Comparison of ENCODE assay signal across 8 cellular contexts in genomic region chr11:22626573-22627239, GRCh38. TPM values are rescaled to one million over a fixed set of nuclear protein-coding genes. Genes with fewer than 3 reads are reported as not detected.
DNase-seq lines count a peak whose midpoint lies in the region; ATAC-seq and TF ChIP-seq lines count a peak whose summit lies in the region.

No MANE protein-coding gene starts in this region.

- H3K27ac ChIP-seq in left ventricle myocardium inferior (replicated peaks) (peak overlapping the region; percentile 93), lower lobe of right lung (peak overlapping the region; percentile 96)

- TF ChIP-seq CTCF in left ventricle myocardium inferior (IDR thresholded peaks at IDR 0.05; ENCODE audit: borderline replicate concordance) (no peak), lower lobe of right lung (IDR thresholded peaks at IDR 0.05) (no peak), mucosa of descending colon (IDR thresholded peaks at IDR 0.05) (no peak), CD14-positive monocyte (IDR thresholded peaks at IDR 0.05) (no peak)

- no peaks in the 10 kb centered on the region for H3K9me3 Mint-ChIP-seq in activated CD4-positive, alpha-beta memory T cell treated with anti-CD3 and anti-CD28 coated beads, Interleukin-2, amount 10 ng/mL, durations not matched to agents 7 days and 5 days
- H3K9me3 Mint-ChIP-seq in CD14-positive monocyte = peaks cover 0 to under 1% (median 0%) of the 10 kb centered on the region in 7 donors

- peaks cover 28% of the 10 kb centered on the region for H3K4me1 ChIP-seq in left ventricle myocardium inferior
- peaks cover 18% of the 10 kb centered on the region for H3K4me1 ChIP-seq in lower lobe of right lung
- peaks cover 7% of the 10 kb centered on the region for H3K4me1 ChIP-seq in mucosa of descending colon (ENCODE audit: low read depth)

- H3K36me3 ChIP-seq in left ventricle myocardium inferior = no peaks in the 10 kb centered on the region
- H3K36me3 ChIP-seq in lower lobe of right lung = no peaks in the 10 kb centered on the region
- H3K36me3 ChIP-seq in mucosa of descending colon (ENCODE audit: low read depth) = no peaks in the 10 kb centered on the region

- H3K9me3 ChIP-seq in left ventricle myocardium inferior (replicated peaks) (no peaks in the 10 kb centered on the region), lower lobe of right lung (no peaks in the 10 kb centered on the region), mucosa of descending colon (no peaks in the 10 kb centered on the region)

- H3K27ac Mint-ChIP-seq in activated CD4-positive, alpha-beta memory T cell treated with anti-CD3 and anti-CD28 coated beads, Interleukin-2, amount 10 ng/mL, durations not matched to agents 7 days and 5 days = no peak overlapping the region
- H3K27ac Mint-ChIP-seq in CD14-positive monocyte = peak overlapping the region in 3 of 7 donors; percentile 97 to 99 (median 98)

- peaks cover 24% of the 10 kb centered on the region for H3K4me1 Mint-ChIP-seq in activated CD4-positive, alpha-beta memory T cell treated with anti-CD3 and anti-CD28 coated beads, Interleukin-2, amount 10 ng/mL, durations not matched to agents 7 days and 5 days
- H3K4me1 Mint-ChIP-seq in CD14-positive monocyte = peaks cover 18% of the 10 kb centered on the region

- POLR2A ChIA-PET in activated CD4-positive, alpha-beta memory T cell treated with anti-CD3 and anti-CD28 coated beads, Interleukin-2, amount 10 ng/mL, durations not matched to agents 7 days and 5 days (lab: Charles Lee) = interaction anchor here (1.8 to 2.6 kb wide), 2 partner anchors 31 to 203 kb away, joined by 6 to 23 read pairs; partner anchors contain the start of gene SVIP

- peak overlapping the region; percentile 7 for H3K4me3 Mint-ChIP-seq in activated CD4-positive, alpha-beta memory T cell treated with anti-CD3 and anti-CD28 coated beads, Interleukin-2, amount 10 ng/mL, durations not matched to agents 7 days and 5 days
- H3K4me3 Mint-ChIP-seq in CD14-positive monocyte = no peak overlapping the region

- CTCF ChIA-PET in activated CD4-positive, alpha-beta memory T cell treated with anti-CD3 and anti-CD28 coated beads, Interleukin-2, amount 10 ng/mL, durations not matched to agents 7 days and 5 days (lab: Charles Lee) = interaction anchor here (1.1 to 1.7 kb wide), 2 partner anchors 202 to 203 kb away, joined by 6 to 7 read pairs; partner anchors contain the start of gene SVIP

- intact Hi-C loops in left ventricle myocardium inferior (cut with micrococcal nuclease) (no loop called here), Right ventricle myocardium inferior (cut with DNase I) (loop anchor here (5.0 kb wide), 1 partner anchor 201 kb away; the partner anchor contains the start of gene SVIP), lower lobe of right lung (cut with DNase I) (no loop called here), mucosa of descending colon (cut with DNase I, micrococcal nuclease) (no loop called here), CD14-positive monocyte (cut with micrococcal nuclease) (no loop called here)

- H3K36me3 Mint-ChIP-seq in activated CD4-positive, alpha-beta memory T cell treated with anti-CD3 and anti-CD28 coated beads, Interleukin-2, amount 10 ng/mL, durations not matched to agents 7 days and 5 days (ENCODE audit: low read depth) = peaks cover 13% of the 10 kb centered on the region
- peaks cover 0 to 1% of the 10 kb centered on the region in 2 donors for H3K36me3 Mint-ChIP-seq in CD14-positive monocyte

- no peaks in the 10 kb centered on the region for H3K27me3 Mint-ChIP-seq in activated CD4-positive, alpha-beta memory T cell treated with anti-CD3 and anti-CD28 coated beads, Interleukin-2, amount 10 ng/mL, durations not matched to agents 7 days and 5 days
- no peaks in the 10 kb centered on the region for H3K27me3 Mint-ChIP-seq in CD14-positive monocyte (ENCODE audit: low read depth in 3 of 3)

- H3K4me3 ChIP-seq in left ventricle myocardium inferior (peak overlapping the region; percentile 83), lower lobe of right lung (peak overlapping the region; percentile 80), mucosa of descending colon (no peak overlapping the region)

- H3K27me3 ChIP-seq in left ventricle myocardium inferior (ENCODE audit: low read depth) (no peaks in the 10 kb centered on the region), lower lobe of right lung (ENCODE audit: low read depth) (no peaks in the 10 kb centered on the region)

- DNase-seq in left ventricle myocardium inferior (no peak), Right ventricle myocardium inferior (ENCODE audit: missing footprints) (no peak), lower lobe of right lung (no peak), NCI-H2171 (lab: John Stamatoyannopoulos, UW) (no peak), mucosa of descending colon (no peak), NCI-H2081 (lab: John Stamatoyannopoulos, UW) (no peak), CD14-positive monocyte (ENCODE audit: low spot score) (no peak)
- DNase-seq in activated CD4-positive, alpha-beta memory T cell treated with anti-CD3 and anti-CD28 coated beads, Interleukin-2, amount 10 ng/mL, durations not matched to agents 7 days and 5 days = no peak

- no peak for ATAC-seq in Right ventricle myocardium inferior
- no peak for ATAC-seq in lower lobe of right lung
- no peak for ATAC-seq in mucosa of descending colon

RNA-seq across cellular contexts. Expression of gene FANCF, which starts 1.1 kb away (rescaled TPM):
- total RNA-seq in left ventricle myocardium inferior = 5.3 TPM
- total RNA-seq in Right ventricle myocardium inferior = 4.8 TPM
- 10 to 100 TPM; 13.2 to 13.6 TPM for total RNA-seq in activated CD4-positive, alpha-beta memory T cell treated with anti-CD3 and anti-CD28 coated beads, Interleukin-2, amount 10 ng/mL, durations not matched to agents 7 days and 5 days
- 8.6 TPM for total RNA-seq in lower lobe of right lung
- 10 to 100 TPM in 2 of 3 donors, 1 to 10 TPM in 1; 9.5 to 14.7 (median 12.9) TPM for total RNA-seq in mucosa of descending colon
- polyA plus RNA-seq in CD14-positive monocyte = 1 to 10 TPM; 2.8 to 3.9 TPM

RNA-seq across cellular contexts. Expression of gene GAS2, which starts 39.7 kb away (rescaled TPM):
- total RNA-seq in left ventricle myocardium inferior = 15.9 TPM
- 10.0 TPM for total RNA-seq in Right ventricle myocardium inferior
- total RNA-seq in activated CD4-positive, alpha-beta memory T cell treated with anti-CD3 and anti-CD28 coated beads, Interleukin-2, amount 10 ng/mL, durations not matched to agents 7 days and 5 days = 1 to 10 TPM; 1.1 to 1.2 TPM
- total RNA-seq in lower lobe of right lung = 2.6 TPM
- 1 to 10 TPM; 2.0 to 2.8 (median 2.5) TPM for total RNA-seq in mucosa of descending colon
- under 1 TPM; 0.86 to 0.89 TPM for polyA plus RNA-seq in CD14-positive monocyte
